25 cellular contexts compared by ENCODE assay signal in genomic region chr2:48984922-48985321, GRCh38.
DNase-seq lines count a peak whose midpoint lies in the region; ATAC-seq, FAIRE-seq and TF ChIP-seq lines count a peak whose summit lies in the region.
"Had no signal": no experiment of that assay in that cellular context is flagged by ENCODE, and none has a peak within 500 bp of the region (broad histone marks: within the 10 kb centered on the region; RNA-seq: fewer than 3 reads in every experiment).

No MANE protein-coding gene starts in this region.

- DNase-seq in GM12891 (ENCODE audit: insufficient read length, low spot score) (no peak), WERI-Rb-1 (no peak), LoVo (ENCODE audit: low spot score) (no peak)
- DNase-seq in activated CD8-positive, alpha-beta T cell treated with anti-CD3 and anti-CD28 coated beads for 36 hours = no peak
- DNase-seq: activated CD4-positive, alpha-beta T cell treated with anti-CD3 and anti-CD28 coated beads, Interleukin-2, amount 50 U/mL, for 48 hours; activated effector memory CD4-positive, alpha-beta T cell treated with Interleukin-2 at 50 U/mL for 16 hours; activated T-cell treated with anti-CD3 and anti-CD28 coated beads for 4 hours; CD4-positive, alpha-beta T cell; MG63; NCI-H1436; NCI-H446 treated with DMSO at 0.1 percent for 48 hours; PC-9; Right ventricle myocardium superior; substantia nigra; T-helper 9 cell had no signal

- CTCF ChIA-PET in activated CD8-positive, alpha-beta T cell treated with anti-CD3 and anti-CD28 coated beads for 36 hours (lab: Charles Lee) = no interaction called here

- H3K4me1 Mint-ChIP-seq in activated CD8-positive, alpha-beta T cell treated with anti-CD3 and anti-CD28 coated beads for 36 hours (ENCODE audit: low read depth) = no peaks in the 10 kb centered on the region
- H3K4me1 Mint-ChIP-seq: WTC11 had no signal

- peaks cover 3% of the 10 kb centered on the region for H3K27me3 Mint-ChIP-seq in activated CD8-positive, alpha-beta T cell treated with anti-CD3 and anti-CD28 coated beads for 36 hours
- H3K27me3 Mint-ChIP-seq: CD4-positive, alpha-beta T cell; natural killer cell treated with Interleukin-12 subunit alpha and Interleukin-12 subunit beta and Interleukin-15 and Interleukin-18, amount 100 ng/mL, for 72 hours had no signal

- POLR2A ChIA-PET in activated CD8-positive, alpha-beta T cell treated with anti-CD3 and anti-CD28 coated beads for 36 hours (lab: Charles Lee) = no interaction called here

- H3K4me3 Mint-ChIP-seq in activated CD8-positive, alpha-beta T cell treated with anti-CD3 and anti-CD28 coated beads for 36 hours = no peak overlapping the region
- H3K4me3 Mint-ChIP-seq: CD4-positive, alpha-beta T cell; natural killer cell treated with Interleukin-12 subunit alpha and Interleukin-12 subunit beta and Interleukin-15 and Interleukin-18, amount 100 ng/mL, for 72 hours; WTC11 had no signal

- no peaks in the 10 kb centered on the region for H3K27me3 ChIP-seq in WERI-Rb-1 (ENCODE audit: insufficient read depth, low read depth, severe bottlenecking)
- H3K27me3 ChIP-seq: gastroesophageal sphincter, MG63 had no signal

- H3K9me3 ChIP-seq in WERI-Rb-1 (ENCODE audit: severe bottlenecking) = no peaks in the 10 kb centered on the region
- H3K9me3 ChIP-seq: gastroesophageal sphincter, HAP-1, MG63 had no signal

- H3K27ac Mint-ChIP-seq in activated CD8-positive, alpha-beta T cell treated with anti-CD3 and anti-CD28 coated beads for 36 hours = no peak overlapping the region
- H3K27ac Mint-ChIP-seq: CD4-positive, alpha-beta T cell; natural killer cell treated with Interleukin-12 subunit alpha and Interleukin-12 subunit beta and Interleukin-15 and Interleukin-18, amount 100 ng/mL, for 72 hours; WTC11 had no signal

- H3K9me3 Mint-ChIP-seq in activated CD8-positive, alpha-beta T cell treated with anti-CD3 and anti-CD28 coated beads for 36 hours = no peaks in the 10 kb centered on the region
- H3K9me3 Mint-ChIP-seq: CD4-positive, alpha-beta T cell had no signal

- FAIRE-seq in GM12891 (lab: Jason Lieb, UNC) = peak; percentile 88
- FAIRE-seq: islet of Langerhans, K562 had no signal

- TF ChIP-seq POLR2A in GM12891 (IDR thresholded peaks at IDR 0.05; ENCODE audit: low read depth, low read length) = no peak

- ATAC-seq in GM19372 (IDR thresholded peaks at IDR 0.05; ENCODE audit: low read depth, unreplicated experiment) = peak; percentile 28
- peak; percentile 33 for ATAC-seq in HG02759 (IDR thresholded peaks at IDR 0.05; ENCODE audit: unreplicated experiment)
- ATAC-seq in HG03520 (IDR thresholded peaks at IDR 0.05; ENCODE audit: unreplicated experiment) = peak; percentile 16
- ATAC-seq in GM21367 (IDR thresholded peaks at IDR 0.05; ENCODE audit: unreplicated experiment) = no peak
- no peak for ATAC-seq in activated CD8-positive, alpha-beta T cell treated with anti-CD3 and anti-CD28 coated beads for 36 hours
- ATAC-seq: gastroesophageal sphincter; K562; natural killer cell treated with Interleukin-12 subunit alpha and Interleukin-12 subunit beta and Interleukin-15 and Interleukin-18, amount 100 ng/mL, for 72 hours; WTC11 had no signal

- H3K27ac ChIP-seq in WERI-Rb-1 = no peak overlapping the region
- H3K27ac ChIP-seq: gastroesophageal sphincter, PC-9 had no signal

- H3K36me3 ChIP-seq in WERI-Rb-1 = no peaks in the 10 kb centered on the region
- H3K36me3 ChIP-seq: gastroesophageal sphincter, HAP-1, MG63 had no signal

- TF ChIP-seq CTCF in WERI-Rb-1 (IDR thresholded peaks at IDR 0.05; ENCODE audit: low read depth, low read length) = no peak
- TF ChIP-seq CTCF in activated CD8-positive, alpha-beta T cell treated with anti-CD3 and anti-CD28 coated beads for 36 hours (IDR thresholded peaks at IDR 0.05) = no peak

- intact Hi-C loops in activated CD8-positive, alpha-beta T cell treated with anti-CD3 and anti-CD28 coated beads for 36 hours (cut with micrococcal nuclease) = no loop called here

- no peaks in the 10 kb centered on the region for H3K36me3 Mint-ChIP-seq in activated CD8-positive, alpha-beta T cell treated with anti-CD3 and anti-CD28 coated beads for 36 hours (ENCODE audit: low read depth)
- H3K36me3 Mint-ChIP-seq: natural killer cell treated with Interleukin-12 subunit alpha and Interleukin-12 subunit beta and Interleukin-15 and Interleukin-18, amount 100 ng/mL, for 72 hours; WTC11 had no signal

- no peak overlapping the region for H3K4me3 ChIP-seq in WERI-Rb-1 (ENCODE audit: low read depth, low read length)
- H3K4me3 ChIP-seq: gastroesophageal sphincter, HAP-1, K562, MG63, PC-9 had no signal

TF ChIP-seq in GM12891, 5 proteins besides CTCF, POLR2A, EP300 and RAD21:
- TF ChIP-seq SPI1 (IDR thresholded peaks at IDR 0.05; ENCODE audit: low read depth, low read length) = peak; percentile 63
- TF ChIP-seq POU2F2 (IDR thresholded peaks at IDR 0.05; ENCODE audit: low read depth, low read length) = no peak

Comparison
In these comparisons a context has a peak if more than half of its experiments do, and no peak if none do; other contexts are left out.
1. ATAC-seq: peak in GM19372 (single experiment), HG02759 (single experiment) and HG03520 (single experiment); none in GM21367 (single experiment) and activated CD8-positive, alpha-beta T cell treated with anti-CD3 and anti-CD28 coated beads for 36 hours (single experiment).